In the genomic region with DNA sequence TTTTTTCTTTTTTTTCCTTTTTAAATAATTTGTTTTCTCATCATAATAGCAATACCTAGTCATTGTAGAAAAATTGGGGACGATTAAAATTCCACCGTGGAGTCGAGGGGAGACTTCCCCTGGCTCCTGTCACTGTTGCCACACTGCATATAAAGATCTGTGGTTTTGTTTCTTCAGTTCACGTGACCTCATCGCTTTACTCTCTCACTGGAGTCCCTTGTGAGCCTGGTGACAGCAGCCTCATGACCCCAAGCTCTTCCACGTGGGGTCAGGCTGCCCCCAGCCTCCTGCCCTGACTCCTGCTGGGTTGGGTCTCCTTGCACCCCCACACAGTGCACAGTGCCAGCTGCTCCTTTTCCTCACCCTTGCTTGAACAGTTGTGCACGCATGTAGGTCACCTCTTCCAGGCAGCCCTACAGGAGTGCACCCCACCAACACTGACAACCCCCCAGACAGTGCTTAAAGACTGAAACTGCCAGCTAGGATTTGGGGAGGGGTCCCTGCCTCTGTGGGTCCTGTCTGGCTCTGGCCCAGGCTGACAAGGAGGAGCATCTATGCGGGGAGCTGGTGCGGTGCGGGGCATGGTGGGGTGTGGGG, we compare ENCODE assay signal across 16 cellular contexts. TPM values are rescaled to one million over a fixed set of nuclear protein-coding genes. Genes with fewer than 3 reads are reported as not detected.
DNase-seq lines count a peak whose midpoint lies in the region; ATAC-seq, FAIRE-seq and TF ChIP-seq lines count a peak whose summit lies in the region.
"Had no signal": no experiment of that assay in that cellular context is flagged by ENCODE, and none has a peak within 500 bp of the region (broad histone marks: within the 10 kb centered on the region; RNA-seq: fewer than 3 reads in every experiment).

No MANE protein-coding gene starts in this region.

- H3K27me3 ChIP-seq in CD4-positive, alpha-beta memory T cell (ENCODE audit: insufficient read depth, low read length) = no peaks in the 10 kb centered on the region
- H3K27me3 ChIP-seq in K562 (ENCODE audit: control insufficient read depth in 2 of 2, insufficient read depth in 2 of 2, low read length in 2 of 2) (no peaks in the 10 kb centered on the region; a peak in 1 of 5 replicates), thyroid gland (no peaks in the 10 kb centered on the region)
- H3K27me3 ChIP-seq: ascending aorta had no signal

- no peaks in the 10 kb centered on the region for H4K20me1 ChIP-seq in K562 (replicated peaks; ENCODE audit: control insufficient read depth, insufficient read depth, low read length)

- H3K4me3 ChIP-seq in A549 (no peak overlapping the region), K562 (no peak overlapping the region), thyroid gland (replicated peaks in 1 of 3) (no peak overlapping the region)
- H3K4me3 ChIP-seq in CD4-positive, alpha-beta memory T cell (ENCODE audit: low read length in 2 of 2) = no peak overlapping the region
- H3K4me3 ChIP-seq: ascending aorta, prostate gland had no signal

- H2AFZ ChIP-seq in K562 (ENCODE audit: low read depth, low read length) = no peak overlapping the region

- FAIRE-seq in A549 (lab: Jason Lieb, UNC) = no peak
- FAIRE-seq in K562 (lab: Jason Lieb, UNC) = peak; percentile 66

- TF ChIP-seq CTCF in A549 (IDR thresholded peaks at IDR 0.05) (no peak), K562 (IDR thresholded peaks at IDR 0.05 in 2 of 3, conservative IDR thresholded peaks at IDR 0.05 in 1 of 3; ENCODE audit: insufficient read depth in 2 of 3, low read depth in 1 of 3, low read length in 3 of 3) (no peak), Calu3 (IDR thresholded peaks at IDR 0.05; ENCODE audit: unreplicated experiment) (no peak), thyroid gland (IDR thresholded peaks at IDR 0.05) (no peak)

- H3K4me2 ChIP-seq in A549 = no peak overlapping the region
- no peak overlapping the region for H3K4me2 ChIP-seq in K562 (ENCODE audit: insufficient read depth, low read length)

- DNase-seq in A549 (ENCODE audit: low read depth in 1 of 2, low spot score in 1 of 2) (no peak), OCI-M1 (lab: John Stamatoyannopoulos, UW) (peak; percentile 68), K562 (ENCODE audit: extremely low read depth in 1 of 4, low spot score in 3 of 4) (no peak), Calu3 (no peak), thyroid gland (no peak), NCI-H1105 treated with DMSO at 0.1 percent for 48 hours (lab: John Stamatoyannopoulos, UW) (no peak)
- DNase-seq in CD4-positive, alpha-beta memory T cell = peak in 3 of 5 donors; percentile 16 to 39 (median 29)
- DNase-seq: activated CD8-positive, alpha-beta memory T cell treated with anti-CD3 and anti-CD28 coated beads, Interleukin-2, amount 50 U/mL, for 4 hours; Karpas-422; NCI-H2107; NCI-H748 treated with DMSO at 0.1 percent for 48 hours; SHP77 had no signal

- H3K9me1 ChIP-seq in K562 (ENCODE audit: control insufficient read depth, insufficient read depth, low read length) = peaks cover 3% of the 10 kb centered on the region

- no peak for TF ChIP-seq RAD21 in A549 (conservative IDR thresholded peaks at IDR 0.05 in 1 of 2, IDR thresholded peaks at IDR 0.05 in 1 of 2)
- TF ChIP-seq RAD21 in K562 (CRISPR knock-in tag; conservative IDR thresholded peaks at IDR 0.05 in 1 of 2, IDR thresholded peaks at IDR 0.05 in 1 of 2) = no peak

- peaks cover 20 to 37% (median 31%) of the 10 kb centered on the region in 4 donors for H3K4me1 Mint-ChIP-seq in CD4-positive, alpha-beta memory T cell
- peaks cover 14% of the 10 kb centered on the region for H3K4me1 Mint-ChIP-seq in Calu3 (ENCODE audit: low read depth, unreplicated experiment)

- H3K27ac Mint-ChIP-seq in CD4-positive, alpha-beta memory T cell = peak overlapping the region in 4 of 7 donors; percentile 41 to 62 (median 53)
- H3K27ac Mint-ChIP-seq in Calu3 (ENCODE audit: unreplicated experiment) = no peak overlapping the region

- H3K36me3 ChIP-seq in CD4-positive, alpha-beta memory T cell (ENCODE audit: insufficient read depth, low read length) = no peaks in the 10 kb centered on the region
- H3K36me3 ChIP-seq in K562 (ENCODE audit: control insufficient read depth, insufficient read depth, low read length) (no peaks in the 10 kb centered on the region), thyroid gland (no peaks in the 10 kb centered on the region)
- H3K36me3 ChIP-seq: ascending aorta, prostate gland had no signal

- BruUV-seq in K562 (replicated peaks; lab: Mats Ljungman, UMichigan) = no TSS peak
- BruUV-seq in Calu3 (replicated peaks; lab: Mats Ljungman, UMichigan) = no TSS peak

- H3K9ac ChIP-seq in K562 (ENCODE audit: insufficient read depth in 1 of 2, low read depth in 2 of 2, low read length in 2 of 2) = peak overlapping the region in 1 of 2 experiments; percentile 84; a peak in 2 of 4 replicates

- no peaks in the 10 kb centered on the region for H3K79me2 ChIP-seq in K562 (ENCODE audit: control insufficient read depth, insufficient read depth, low read length)

- CTCF ChIA-PET in A549 (lab: Yijun Ruan, JAX) (interaction anchor here (0.6 to 1.7 kb wide), 4 partner anchors 8 to 354 kb away, joined by 3 to 6 read pairs (median 4); no protein-coding TSS in a partner anchor), K562 (lab: Yijun Ruan, JAX; ENCODE audit: low intra/inter-chr PET ratio) (no interaction called here), Calu3 (lab: Charles Lee) (no interaction called here)
- CTCF ChIA-PET in CD4-positive, alpha-beta memory T cell (lab: Charles Lee; ENCODE audit: partially characterized antibody) = no interaction called here

- peak overlapping the region in 7 of 8 donors; percentile 47 to 91 (median 57) for H3K4me3 Mint-ChIP-seq in CD4-positive, alpha-beta memory T cell
- H3K4me3 Mint-ChIP-seq in Calu3 (ENCODE audit: low read depth, unreplicated experiment) = no peak overlapping the region

- intact Hi-C loops in CD4-positive, alpha-beta memory T cell (cut with micrococcal nuclease) = no loop called here
- intact Hi-C loops in K562 (cut with micrococcal nuclease) = no loop called here
- intact Hi-C loops in Calu3 (cut with micrococcal nuclease; ENCODE audit: unreplicated experiment) = no loop called here
- intact Hi-C loops in thyroid gland (cut with DNase I) = no loop called here

- H3K9me3 Mint-ChIP-seq in CD4-positive, alpha-beta memory T cell = no peaks in the 10 kb centered on the region
- H3K9me3 Mint-ChIP-seq in Calu3 (ENCODE audit: low read depth, unreplicated experiment) = no peaks in the 10 kb centered on the region

- POLR2A ChIA-PET in A549 (lab: Yijun Ruan, JAX) (no interaction called here), K562 (lab: Yijun Ruan, JAX) (no interaction called here)
- POLR2A ChIA-PET in CD4-positive, alpha-beta memory T cell (lab: Charles Lee; ENCODE audit: partially characterized antibody) = interaction anchor here (0.6 to 1.2 kb wide), 3 partner anchors 21 to 93 kb away, joined by 3 to 5 read pairs (median 3); no protein-coding TSS in a partner anchor

- TF ChIP-seq POLR2A in A549 (IDR thresholded peaks at IDR 0.05; ENCODE audit: low read length) (no peak), K562 (conservative IDR thresholded peaks at IDR 0.05) (no peak), thyroid gland (IDR thresholded peaks at IDR 0.05) (no peak)

- ATAC-seq in A549 = no peak
- ATAC-seq in K562 = no peak
- no peak for ATAC-seq in HG02798 (IDR thresholded peaks at IDR 0.05; ENCODE audit: poor library complexity, unreplicated experiment)

- H3K4me1 ChIP-seq in A549 (peaks cover 9% of the 10 kb centered on the region; the same call in 2 of the 3 replicates), K562 (replicated peaks in 1 of 2; ENCODE audit: control insufficient read depth in 2 of 2, insufficient read depth in 2 of 2, low read length in 2 of 2) (peaks cover 25 to 79% of the 10 kb centered on the region in 2 experiments), thyroid gland (peaks cover 8 to 25% of the 10 kb centered on the region in 2 donors)
- peaks cover 36% of the 10 kb centered on the region for H3K4me1 ChIP-seq in CD4-positive, alpha-beta memory T cell (ENCODE audit: insufficient read depth, low read length)
- H3K4me1 ChIP-seq: ascending aorta, prostate gland had no signal

- no peaks in the 10 kb centered on the region for H3K27me3 Mint-ChIP-seq in CD4-positive, alpha-beta memory T cell
- H3K27me3 Mint-ChIP-seq in Calu3 (ENCODE audit: unreplicated experiment) = peaks cover 21% of the 10 kb centered on the region

- in situ Hi-C loops in K562 (cut with MboI) = no loop called here

- TF ChIP-seq EP300 in A549 (IDR thresholded peaks at IDR 0.05) (no peak), K562 (IDR thresholded peaks at IDR 0.05; ENCODE audit: low read length) (no peak)

- H3K9me3 ChIP-seq in A549 (no peaks in the 10 kb centered on the region), K562 (replicated peaks; ENCODE audit: control insufficient read depth, insufficient read depth, low read depth, low read length) (no peaks in the 10 kb centered on the region), thyroid gland (no peaks in the 10 kb centered on the region)
- no peaks in the 10 kb centered on the region for H3K9me3 ChIP-seq in CD4-positive, alpha-beta memory T cell (ENCODE audit: control insufficient read depth in 1 of 2, low read length in 2 of 2)
- H3K9me3 ChIP-seq: ascending aorta, prostate gland had no signal

- 61% methylated on average over 7 of the region's 10 CpGs for WGBS in A549 (ENCODE audit: missing lambda C conversion rate)
- 30% methylated on average over 7 of the region's 10 CpGs for WGBS in K562 (ENCODE audit: insufficient coverage, low coverage, missing lambda C conversion rate)
- WGBS in thyroid gland, 2 donors = 79% methylated on average over 8 to 10 of the region's 10 CpGs

- H3K36me3 Mint-ChIP-seq in CD4-positive, alpha-beta memory T cell = no peaks in the 10 kb centered on the region
- H3K36me3 Mint-ChIP-seq in Calu3 (ENCODE audit: insufficient read depth, unreplicated experiment) = peaks cover 12% of the 10 kb centered on the region

- H3K27ac ChIP-seq in A549 (no peak overlapping the region), K562 (ENCODE audit: extremely low read depth, low read depth, low read length) (no peak overlapping the region), thyroid gland (no peak overlapping the region)
- H3K27ac ChIP-seq in CD4-positive, alpha-beta memory T cell (ENCODE audit: low read depth, low read length) = no peak overlapping the region
- H3K27ac ChIP-seq: ascending aorta, HL-60, prostate gland had no signal

RNA-seq across cellular contexts. Expression of gene METRNL, which starts 7.3 kb away (rescaled TPM):
- 1.4 and 1.7 TPM in 2 replicates for polyA plus RNA-seq in A549 (2011; rRNA removed)
- polyA plus RNA-seq in A549 (2012; cell fraction: cytosol; rRNA removed) = 14.5 and 17.2 TPM in 2 replicates
- polyA plus RNA-seq in A549 (2012; cell fraction: nucleus; rRNA removed) = 16.1 and 23.0 TPM in 2 replicates
- polyA plus RNA-seq in A549 (2017; fragmentation: RNase III; extraction: RNeasy Plus Mini Kit Qiagen cat#74134 plus additional on column Dnase treatment) = 6.4 to 9.2 TPM (median 8.7 TPM) in 3 replicates
- 0.58 and 1.9 TPM in 2 replicates for polyA minus RNA-seq in A549 (2011; rRNA and poly(A)+ RNA removed)
- 1 to 10 TPM; 6.2 to 6.5 TPM for total RNA-seq in CD4-positive, alpha-beta memory T cell
- 1 to 10 TPM in 1 of 2 donors, under 1 TPM in 1; 0.67 to 1.8 TPM for polyA plus RNA-seq in CD4-positive, alpha-beta memory T cell
- 12.2 and 22.8 TPM in 2 replicates for total RNA-seq in K562 (2011; cell fraction: chromatin; rRNA removed; ENCODE audit: low replicate concordance)
- 23.4 and 25.7 TPM in 2 replicates for total RNA-seq in K562 (2011; cell fraction: nucleolus; rRNA removed)
- 12.5 and 12.8 TPM in 2 replicates for total RNA-seq in K562 (2011; cell fraction: nucleoplasm; rRNA removed)
- total RNA-seq in K562 (2014; rRNA removed) = 28.2 and 34.9 TPM in 2 replicates
- total RNA-seq in K562 (2014; rRNA removed; fragmentation: Illumina TruSeq; extraction: Trizol) = 2.2 and 2.3 TPM in 2 replicates
- 10.7 and 14.2 TPM in 2 replicates for total RNA-seq in K562 (2015; rRNA removed; fragmentation: Illumina TruSeq; extraction: Trizol)
- total RNA-seq in K562 (2021) = 25.7 and 31.8 TPM in 2 replicates
- polyA plus RNA-seq in K562 (2011; rRNA removed) = 2.9 and 6.2 TPM in 2 replicates
- polyA plus RNA-seq in K562 (2011; cell fraction: cytosol; rRNA removed) = 14.1 and 23.9 TPM in 2 replicates
- 8.7 and 14.9 TPM in 2 replicates for polyA plus RNA-seq in K562 (2011; cell fraction: nucleus; rRNA removed)
- polyA plus RNA-seq in K562 (2012) = 24.6 and 38.9 TPM in 2 replicates
- polyA plus RNA-seq in K562 (2014; fragmentation: Illumina TruSeq; extraction: Trizol) = 1.7 and 10.2 TPM in 2 replicates
- under 1 TPM; 0.17 to 0.18 TPM for polyA plus RNA-seq in K562 (2014; fragmentation: Nextera tagmentation; extraction: Ambion mirVana)
- 19.5 and 23.5 TPM in 2 replicates for polyA plus RNA-seq in K562 (2014; rRNA removed)
- 1.9 and 2.0 TPM in 2 replicates for polyA minus RNA-seq in K562 (2011; rRNA and poly(A)+ RNA removed)
- polyA minus RNA-seq in K562 (2011; cell fraction: cytosol; rRNA and poly(A)+ RNA removed) = 19.5 and 23.5 TPM in 2 replicates
- 6.1 and 6.4 TPM in 2 replicates for polyA minus RNA-seq in K562 (2011; cell fraction: nucleus; rRNA and poly(A)+ RNA removed)
- 29.0 and 40.9 TPM in 2 replicates for total RNA-seq in Calu3 (2022)
- total RNA-seq in thyroid gland = 10 to 100 TPM; 57.5 to 89.7 (median 73.3) TPM

Comparison
In these comparisons a context has a peak if more than half of its experiments do, and no peak if none do; other contexts are left out.
1. DNase-seq: peak in CD4-positive, alpha-beta memory T cell (3 of 5) and OCI-M1 (single experiment); none in A549 (0 of 2), K562 (0 of 4), Calu3 (single experiment), thyroid gland (0 of 2) and NCI-H1105 treated with DMSO at 0.1 percent for 48 hours (single experiment).
2. Of the 35 proteins assayed by ChIP-seq in both K562 and A549: peak only in K562: CHD4, KDM1A and USF2; only in A549: none; in both: ZFP36; in neither: 30; mixed calls (peak in some experiments, not most) for 1.